ENCODE assay signal across 23 cellular contexts in the genomic region with DNA sequence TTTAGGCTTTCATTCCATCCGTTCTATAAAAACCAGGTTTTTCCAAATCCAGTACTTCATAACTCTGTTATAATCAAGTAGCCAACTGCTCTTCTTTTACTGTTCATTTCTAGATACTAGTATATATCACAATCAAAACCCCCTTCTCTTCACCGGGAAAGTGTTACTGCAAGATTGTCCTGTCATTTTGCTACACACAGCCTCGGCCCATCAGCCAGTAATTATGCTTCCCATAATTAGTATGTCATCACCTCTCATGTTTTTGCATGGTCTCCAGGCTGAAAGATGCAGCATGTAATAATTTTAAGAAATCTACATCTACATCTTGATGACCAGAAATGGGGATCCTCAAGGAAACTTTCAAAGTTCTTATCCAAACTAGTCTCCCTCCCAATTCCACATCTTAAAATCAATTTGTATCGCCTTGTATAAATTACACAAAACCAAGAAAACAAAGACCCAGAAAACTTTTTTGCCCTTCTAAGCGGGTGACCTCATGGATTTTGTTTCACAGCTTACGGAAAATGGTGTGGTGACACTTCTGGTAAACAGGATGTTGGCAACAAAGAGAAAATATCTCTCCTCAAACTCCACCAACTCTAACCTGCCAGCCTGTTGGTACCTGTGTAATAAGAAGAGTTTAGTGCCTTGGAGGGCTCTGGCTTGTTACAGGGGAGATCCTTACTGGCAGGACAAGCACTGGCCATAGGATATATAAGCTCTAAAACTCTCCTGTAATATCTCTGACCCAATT. TPM values are rescaled to one million over a fixed set of nuclear protein-coding genes. Genes with fewer than 3 reads are reported as not detected.
DNase-seq lines count a peak whose midpoint lies in the region; ATAC-seq lines count a peak whose summit lies in the region.
"Had no signal": no experiment of that assay in that cellular context is flagged by ENCODE, and none has a peak within 500 bp of the region (broad histone marks: within the 10 kb centered on the region; RNA-seq: fewer than 3 reads in every experiment).

No MANE protein-coding gene starts in this region.

- CTCF ChIA-PET in CD4-positive, alpha-beta memory T cell (lab: Charles Lee; ENCODE audit: partially characterized antibody) = interaction anchor here (1.3 to 8.6 kb wide), 12 partner anchors 9 to 203 kb away, joined by 3 to 255 read pairs (median 31); partner anchors contain the start of genes ACE, CYB561, MAP3K3 and TACO1
- CTCF ChIA-PET in activated CD4-positive, alpha-beta memory T cell treated with anti-CD3 and anti-CD28 coated beads, Interleukin-2, amount 10 ng/mL, durations not matched to agents 7 days and 5 days (lab: Charles Lee) = interaction anchor here (0.6 to 8.7 kb wide), 11 partner anchors 9 to 203 kb away, joined by 3 to 180 read pairs (median 20); partner anchors contain the start of genes DCAF7, MAP3K3 and TACO1

- H3K4me3 ChIP-seq in CD4-positive, alpha-beta memory T cell (ENCODE audit: low read length in 2 of 2) = no peak overlapping the region
- H3K4me3 ChIP-seq: heart left ventricle, pancreas, right atrium auricular region had no signal

- no peaks in the 10 kb centered on the region for H3K9me3 ChIP-seq in CD4-positive, alpha-beta memory T cell (ENCODE audit: control insufficient read depth in 1 of 2, low read length in 2 of 2)
- H3K9me3 ChIP-seq: heart left ventricle, pancreas, right atrium auricular region had no signal

- peaks cover 61% of the 10 kb centered on the region for H3K36me3 Mint-ChIP-seq in activated T-cell treated with anti-CD3 and anti-CD28 coated beads, Interleukin-2, amount 50 U/mL, for 24 hours (ENCODE audit: low read depth)
- H3K36me3 Mint-ChIP-seq in CD4-positive, alpha-beta memory T cell = peaks cover 31 to 45% of the 10 kb centered on the region in 2 donors
- H3K36me3 Mint-ChIP-seq in activated CD4-positive, alpha-beta memory T cell treated with anti-CD3 and anti-CD28 coated beads, Interleukin-2, amount 10 ng/mL, durations not matched to agents 7 days and 5 days (ENCODE audit: low read depth) = peaks cover 53% of the 10 kb centered on the region
- H3K36me3 Mint-ChIP-seq in effector memory CD8-positive, alpha-beta T cell (ENCODE audit: insufficient read depth) = peaks cover 15% of the 10 kb centered on the region

- peak overlapping the region; percentile 95 for H3K27ac Mint-ChIP-seq in activated T-cell treated with anti-CD3 and anti-CD28 coated beads, Interleukin-2, amount 50 U/mL, for 24 hours
- H3K27ac Mint-ChIP-seq in CD4-positive, alpha-beta memory T cell = peak overlapping the region; percentile 83 to 99 (median 93)
- peak overlapping the region; percentile 99 for H3K27ac Mint-ChIP-seq in activated CD4-positive, alpha-beta memory T cell treated with anti-CD3 and anti-CD28 coated beads, Interleukin-2, amount 10 ng/mL, durations not matched to agents 7 days and 5 days
- peak overlapping the region; percentile 62 to 75 for H3K27ac Mint-ChIP-seq in effector memory CD8-positive, alpha-beta T cell
- H3K27ac Mint-ChIP-seq: B cell, nephron had no signal

- H3K36me3 ChIP-seq in CD4-positive, alpha-beta memory T cell (ENCODE audit: insufficient read depth, low read length) = peaks cover 26% of the 10 kb centered on the region

- peaks cover 36% of the 10 kb centered on the region for H3K4me1 ChIP-seq in CD4-positive, alpha-beta memory T cell (ENCODE audit: insufficient read depth, low read length)
- H3K4me1 ChIP-seq: pancreas, right atrium auricular region had no signal

- POLR2A ChIA-PET in CD4-positive, alpha-beta memory T cell (lab: Charles Lee; ENCODE audit: partially characterized antibody) = interaction anchor here (0.7 to 6.0 kb wide), 16 partner anchors 9 to 190 kb away, joined by 3 to 72 read pairs (median 16); partner anchors contain the start of genes ACE, CYB561, DCAF7 and MAP3K3
- POLR2A ChIA-PET in activated CD4-positive, alpha-beta memory T cell treated with anti-CD3 and anti-CD28 coated beads, Interleukin-2, amount 10 ng/mL, durations not matched to agents 7 days and 5 days (lab: Charles Lee) = interaction anchor here (0.6 to 4.4 kb wide), 10 partner anchors 9 to 1376 kb away, joined by 3 to 49 read pairs (median 16); partner anchors contain the start of genes CYB561, DCAF7, MAP3K3 and TACO1

- H3K9me3 Mint-ChIP-seq in activated T-cell treated with anti-CD3 and anti-CD28 coated beads, Interleukin-2, amount 50 U/mL, for 24 hours = no peaks in the 10 kb centered on the region
- H3K9me3 Mint-ChIP-seq in CD4-positive, alpha-beta memory T cell = peaks cover 0 to 1% (median 0%) of the 10 kb centered on the region in 8 donors
- H3K9me3 Mint-ChIP-seq in activated CD4-positive, alpha-beta memory T cell treated with anti-CD3 and anti-CD28 coated beads, Interleukin-2, amount 10 ng/mL, durations not matched to agents 7 days and 5 days = no peaks in the 10 kb centered on the region
- no peaks in the 10 kb centered on the region for H3K9me3 Mint-ChIP-seq in effector memory CD8-positive, alpha-beta T cell
- H3K9me3 Mint-ChIP-seq: nephron had no signal

- peak overlapping the region; percentile 1 for H3K27ac ChIP-seq in CD4-positive, alpha-beta memory T cell (ENCODE audit: low read depth, low read length)
- H3K27ac ChIP-seq: pancreas, right atrium auricular region had no signal

- no peaks in the 10 kb centered on the region for H3K27me3 Mint-ChIP-seq in activated T-cell treated with anti-CD3 and anti-CD28 coated beads, Interleukin-2, amount 50 U/mL, for 24 hours
- no peaks in the 10 kb centered on the region for H3K27me3 Mint-ChIP-seq in CD4-positive, alpha-beta memory T cell
- no peaks in the 10 kb centered on the region for H3K27me3 Mint-ChIP-seq in activated CD4-positive, alpha-beta memory T cell treated with anti-CD3 and anti-CD28 coated beads, Interleukin-2, amount 10 ng/mL, durations not matched to agents 7 days and 5 days
- no peaks in the 10 kb centered on the region for H3K27me3 Mint-ChIP-seq in effector memory CD8-positive, alpha-beta T cell
- H3K27me3 Mint-ChIP-seq: B cell had no signal

- ATAC-seq in effector memory CD8-positive, alpha-beta T cell (replicated peaks) = peak; percentile 38
- ATAC-seq in GM21381 (IDR thresholded peaks at IDR 0.05; ENCODE audit: unreplicated experiment) = no peak
- ATAC-seq in GM18870 (IDR thresholded peaks at IDR 0.05; ENCODE audit: unreplicated experiment) = no peak
- ATAC-seq: heart left ventricle, left colon, pancreas, PC-3 had no signal

- intact Hi-C loops in CD4-positive, alpha-beta memory T cell (cut with micrococcal nuclease) = loop anchor here (1.0 to 5.0 kb wide), 3 partner anchors 13 to 908 kb away; partner anchors contain the start of gene CYB561
- intact Hi-C loops in head of caudate nucleus (cut with DNase I) = loop anchor here (5.0 kb wide), 1 partner anchor 178 kb away; no protein-coding TSS in a partner anchor

- no peak for DNase-seq in activated T-cell treated with anti-CD3 and anti-CD28 coated beads, Interleukin-2, amount 50 U/mL, for 24 hours
- no peak for DNase-seq in activated T-cell treated with anti-CD3 and anti-CD28 coated beads, Interleukin-2, amount 50 U/mL, for 48 hours
- peak; percentile 45 to 63 (median 51) for DNase-seq in CD4-positive, alpha-beta memory T cell
- peak; percentile 51 for DNase-seq in activated CD4-positive, alpha-beta memory T cell treated with anti-CD3 and anti-CD28 coated beads, Interleukin-2, amount 10 ng/mL, durations not matched to agents 7 days and 5 days
- no peak for DNase-seq in effector memory CD8-positive, alpha-beta T cell
- no peak for DNase-seq in head of caudate nucleus
- DNase-seq: dermis blood vessel endothelial cell; heart left ventricle; left colon; NCI-H1092; NCI-H2081; NCI-H345; pancreas; PC-3; SHP77; stimulated activated CD4-positive, alpha-beta T cell treated with anti-CD3 and anti-CD28 coated beads, Interleukin-12 subunit alpha, Interleukin-12 subunit beta, amount 100 ng/mL, for 4 hours; substantia nigra; SW 1271 had no signal

- peaks cover 27% of the 10 kb centered on the region for H3K4me1 Mint-ChIP-seq in activated T-cell treated with anti-CD3 and anti-CD28 coated beads, Interleukin-2, amount 50 U/mL, for 24 hours (ENCODE audit: low read depth)
- peaks cover 27 to 45% (median 34%) of the 10 kb centered on the region in 4 donors for H3K4me1 Mint-ChIP-seq in CD4-positive, alpha-beta memory T cell
- peaks cover 40% of the 10 kb centered on the region for H3K4me1 Mint-ChIP-seq in activated CD4-positive, alpha-beta memory T cell treated with anti-CD3 and anti-CD28 coated beads, Interleukin-2, amount 10 ng/mL, durations not matched to agents 7 days and 5 days
- peaks cover 19 to 22% of the 10 kb centered on the region in 2 donors for H3K4me1 Mint-ChIP-seq in effector memory CD8-positive, alpha-beta T cell (ENCODE audit: low read depth in 2 of 2)
- H3K4me1 Mint-ChIP-seq: B cell, nephron had no signal

- no peaks in the 10 kb centered on the region for H3K27me3 ChIP-seq in CD4-positive, alpha-beta memory T cell (ENCODE audit: insufficient read depth, low read length)
- H3K27me3 ChIP-seq: heart left ventricle, pancreas, right atrium auricular region had no signal

- peak overlapping the region; percentile 27 for H3K4me3 Mint-ChIP-seq in activated T-cell treated with anti-CD3 and anti-CD28 coated beads, Interleukin-2, amount 50 U/mL, for 24 hours
- H3K4me3 Mint-ChIP-seq in CD4-positive, alpha-beta memory T cell = peak overlapping the region; percentile 43 to 80 (median 69)
- H3K4me3 Mint-ChIP-seq in activated CD4-positive, alpha-beta memory T cell treated with anti-CD3 and anti-CD28 coated beads, Interleukin-2, amount 10 ng/mL, durations not matched to agents 7 days and 5 days = peak overlapping the region; percentile 70
- H3K4me3 Mint-ChIP-seq in effector memory CD8-positive, alpha-beta T cell = peak overlapping the region; percentile 14 to 22
- H3K4me3 Mint-ChIP-seq: B cell, nephron had no signal

RNA-seq across cellular contexts. Expression of gene TACO1, which starts 9.3 kb away (rescaled TPM):
- 10 to 100 TPM; 17.7 to 20.3 TPM for total RNA-seq in CD4-positive, alpha-beta memory T cell
- 10 to 100 TPM; 21.8 to 22.8 TPM for polyA plus RNA-seq in CD4-positive, alpha-beta memory T cell
- 10 to 100 TPM; 26.7 to 27.9 TPM for total RNA-seq in activated CD4-positive, alpha-beta memory T cell treated with anti-CD3 and anti-CD28 coated beads, Interleukin-2, amount 10 ng/mL, durations not matched to agents 7 days and 5 days

RNA-seq across cellular contexts. Expression of gene MAP3K3, which starts 12.2 kb away (rescaled TPM):
- 10 to 100 TPM; 98.5 to 98.8 TPM for total RNA-seq in CD4-positive, alpha-beta memory T cell
- polyA plus RNA-seq in CD4-positive, alpha-beta memory T cell = 10 to 100 TPM; 29.5 to 50.8 TPM
- total RNA-seq in activated CD4-positive, alpha-beta memory T cell treated with anti-CD3 and anti-CD28 coated beads, Interleukin-2, amount 10 ng/mL, durations not matched to agents 7 days and 5 days = 10 to 100 TPM; 46.5 to 47.8 TPM

RNA-seq across cellular contexts. Expression of gene DCAF7, which starts 59.7 kb away (rescaled TPM):
- total RNA-seq in CD4-positive, alpha-beta memory T cell = 10 to 100 TPM; 88.1 to 93.0 TPM
- polyA plus RNA-seq in CD4-positive, alpha-beta memory T cell = 10 to 100 TPM; 75.6 to 85.0 TPM
- 100 to 1,000 TPM; 138 to 139 TPM for total RNA-seq in activated CD4-positive, alpha-beta memory T cell treated with anti-CD3 and anti-CD28 coated beads, Interleukin-2, amount 10 ng/mL, durations not matched to agents 7 days and 5 days

Comparison
In these comparisons a context has a peak if more than half of its experiments do, and no peak if none do; other contexts are left out.
1. DNase-seq: peak in CD4-positive, alpha-beta memory T cell (5 of 5) and activated CD4-positive, alpha-beta memory T cell treated with anti-CD3 and anti-CD28 coated beads, Interleukin-2, amount 10 ng/mL, durations not matched to agents 7 days and 5 days (single experiment); none in activated T-cell treated with anti-CD3 and anti-CD28 coated beads, Interleukin-2, amount 50 U/mL, for 24 hours (single experiment), activated T-cell treated with anti-CD3 and anti-CD28 coated beads, Interleukin-2, amount 50 U/mL, for 48 hours (0 of 2), effector memory CD8-positive, alpha-beta T cell (0 of 3) and head of caudate nucleus (0 of 42).
2. H3K4me3 Mint-ChIP-seq: peak in every context shown above with its lines; median percentile 70 in activated CD4-positive, alpha-beta memory T cell treated with anti-CD3 and anti-CD28 coated beads, Interleukin-2, amount 10 ng/mL, durations not matched to agents 7 days and 5 days; 69 in CD4-positive, alpha-beta memory T cell; 27 in activated T-cell treated with anti-CD3 and anti-CD28 coated beads, Interleukin-2, amount 50 U/mL, for 24 hours; 18 in effector memory CD8-positive, alpha-beta T cell.
3. Peak in every context shown above with its lines, with median percentiles within 50 percentile points of each other: H3K27ac Mint-ChIP-seq.